19 cellular contexts compared by ENCODE assay signal in the genomic region with DNA sequence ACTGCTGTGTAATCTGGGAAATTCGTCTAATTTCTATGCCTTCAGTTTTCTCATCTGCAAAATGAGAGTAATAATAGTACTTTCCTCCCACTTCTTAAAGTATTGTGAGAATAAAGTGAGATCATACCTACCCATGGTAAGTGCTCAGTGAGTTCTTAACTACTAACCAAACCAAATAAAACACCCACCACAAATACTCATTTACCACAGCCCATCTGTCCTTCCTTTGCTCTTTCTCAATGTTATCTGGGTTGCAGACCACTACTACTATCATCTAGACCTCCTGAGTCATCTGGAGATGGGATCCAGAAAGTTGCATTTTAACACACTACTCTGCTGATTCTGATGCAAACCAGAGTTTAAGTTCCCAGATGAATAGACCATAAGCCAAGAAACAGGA.
DNase-seq lines count a peak whose midpoint lies in the region; ATAC-seq and TF ChIP-seq lines count a peak whose summit lies in the region.
"Had no signal": no experiment of that assay in that cellular context is flagged by ENCODE, and none has a peak within 500 bp of the region (broad histone marks: within the 10 kb centered on the region; RNA-seq: fewer than 3 reads in every experiment).

No MANE protein-coding gene starts in this region.

- no peaks in the 10 kb centered on the region for H3K27me3 ChIP-seq in brain microvascular endothelial cell (replicated peaks)
- H3K27me3 ChIP-seq: sigmoid colon, testis had no signal

- DNase-seq in SW 1271 (lab: John Stamatoyannopoulos, UW) (no peak), brain microvascular endothelial cell (no peak), KG1 (lab: John Stamatoyannopoulos, UW) (no peak)
- DNase-seq in activated naive CD4-positive, alpha-beta T cell treated with Interleukin-2 at 50 U/mL for 16 hours = no peak
- DNase-seq: activated CD4-positive, alpha-beta T cell treated with anti-CD3 and anti-CD28 coated beads, Interleukin-2, amount 10 ng/mL, durations not matched to agents 24 days and 14 days; GDM1; left ventricle myocardium superior; NCI-H82; sigmoid colon; SK-N-SH; stimulated activated CD4-positive, alpha-beta T cell treated with anti-CD3 and anti-CD28 coated beads, Interleukin-4, amount 100 ng/mL, for 24 hours; stimulated activated CD8-positive, alpha-beta memory T cell treated with anti-CD3 and anti-CD28 coated beads, Interleukin-4, amount 100 ng/mL, for 48 hours; testis had no signal

- no peak overlapping the region for H3K4me3 ChIP-seq in brain microvascular endothelial cell (ENCODE audit: low read depth, low read length)
- H3K4me3 ChIP-seq: sigmoid colon, testis had no signal

- no peaks in the 10 kb centered on the region for H3K36me3 ChIP-seq in brain microvascular endothelial cell (replicated peaks)
- H3K36me3 ChIP-seq: sigmoid colon had no signal

- in situ Hi-C loops in brain microvascular endothelial cell (cut with HindIII; ENCODE audit: low pct_ligation_motif_present, low sequenced_read_pairs) = no loop called here

- TF ChIP-seq CTCF in brain microvascular endothelial cell (IDR thresholded peaks at IDR 0.05; ENCODE audit: low read depth, low read length, missing control alignments) = no peak

- no peak overlapping the region for H3K27ac ChIP-seq in brain microvascular endothelial cell
- H3K27ac ChIP-seq: sigmoid colon, testis had no signal

- ATAC-seq in GM18867 (IDR thresholded peaks at IDR 0.05; ENCODE audit: unreplicated experiment) (peak; percentile 47), GM21528 (IDR thresholded peaks at IDR 0.05; ENCODE audit: low FRiP score, unreplicated experiment) (peak; percentile 73), HG02973 (IDR thresholded peaks at IDR 0.05; ENCODE audit: unreplicated experiment) (peak; percentile 82), HG03565 (IDR thresholded peaks at IDR 0.05; ENCODE audit: unreplicated experiment) (peak; percentile 41)
- ATAC-seq: HCT116, left ventricle myocardium superior, Panc1 had no signal
